In the genomic region with DNA sequence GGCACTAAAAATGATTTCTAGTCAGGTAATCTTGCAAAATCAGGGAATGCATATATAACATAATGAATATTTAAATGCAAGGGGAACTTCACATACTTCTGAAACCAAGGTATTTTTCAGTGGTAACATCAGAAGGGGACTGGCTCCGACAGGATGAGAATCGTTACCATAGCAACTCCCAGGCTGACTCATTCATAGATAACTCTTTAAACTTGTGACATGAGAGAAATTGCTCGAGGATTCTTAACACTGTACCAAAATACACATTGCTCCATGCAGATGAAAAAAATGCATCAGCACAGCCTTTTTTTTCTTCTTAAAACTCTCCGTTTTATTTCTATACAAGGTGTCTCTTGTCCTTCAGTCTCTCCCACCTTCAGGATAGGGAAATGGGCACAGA, we compare ENCODE assay signal across 1 cellular context.
TF ChIP-seq lines count a peak whose summit lies in the region.

No MANE protein-coding gene starts in this region.

TF ChIP-seq in WTC11, 78 proteins besides CTCF, POLR2A, EP300 and RAD21 (continued from another document):
- TF ChIP-seq, protein P1, sequence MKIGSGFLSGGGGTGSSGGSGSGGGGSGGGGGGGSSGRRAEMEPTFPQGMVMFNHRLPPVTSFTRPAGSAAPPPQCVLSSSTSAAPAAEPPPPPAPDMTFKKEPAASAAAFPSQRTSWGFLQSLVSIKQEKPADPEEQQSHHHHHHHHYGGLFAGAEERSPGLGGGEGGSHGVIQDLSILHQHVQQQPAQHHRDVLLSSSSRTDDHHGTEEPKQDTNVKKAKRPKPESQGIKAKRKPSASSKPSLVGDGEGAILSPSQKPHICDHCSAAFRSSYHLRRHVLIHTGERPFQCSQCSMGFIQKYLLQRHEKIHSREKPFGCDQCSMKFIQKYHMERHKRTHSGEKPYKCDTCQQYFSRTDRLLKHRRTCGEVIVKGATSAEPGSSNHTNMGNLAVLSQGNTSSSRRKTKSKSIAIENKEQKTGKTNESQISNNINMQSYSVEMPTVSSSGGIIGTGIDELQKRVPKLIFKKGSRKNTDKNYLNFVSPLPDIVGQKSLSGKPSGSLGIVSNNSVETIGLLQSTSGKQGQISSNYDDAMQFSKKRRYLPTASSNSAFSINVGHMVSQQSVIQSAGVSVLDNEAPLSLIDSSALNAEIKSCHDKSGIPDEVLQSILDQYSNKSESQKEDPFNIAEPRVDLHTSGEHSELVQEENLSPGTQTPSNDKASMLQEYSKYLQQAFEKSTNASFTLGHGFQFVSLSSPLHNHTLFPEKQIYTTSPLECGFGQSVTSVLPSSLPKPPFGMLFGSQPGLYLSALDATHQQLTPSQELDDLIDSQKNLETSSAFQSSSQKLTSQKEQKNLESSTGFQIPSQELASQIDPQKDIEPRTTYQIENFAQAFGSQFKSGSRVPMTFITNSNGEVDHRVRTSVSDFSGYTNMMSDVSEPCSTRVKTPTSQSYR (CRISPR knock-in tag; IDR thresholded peaks at IDR 0.05) = no peak
- TF ChIP-seq FOXK1 (CRISPR knock-in tag; IDR thresholded peaks at IDR 0.05) (no peak), GABPB1 (CRISPR knock-in tag; IDR thresholded peaks at IDR 0.05) (no peak), KAT7 (CRISPR knock-in tag; IDR thresholded peaks at IDR 0.05; ENCODE audit: borderline replicate concordance) (no peak), GRHL2 (CRISPR knock-in tag; IDR thresholded peaks at IDR 0.05; ENCODE audit: insufficient replicate concordance, severe bottlenecking) (no peak), TEAD1 (CRISPR knock-in tag; IDR thresholded peaks at IDR 0.05) (no peak), ESRRA (CRISPR knock-in tag; IDR thresholded peaks at IDR 0.05; ENCODE audit: borderline replicate concordance) (no peak), NFE2L1 (CRISPR knock-in tag; IDR thresholded peaks at IDR 0.05) (no peak)
